ENCODE assay signal across 1 cellular context in the genomic region with DNA sequence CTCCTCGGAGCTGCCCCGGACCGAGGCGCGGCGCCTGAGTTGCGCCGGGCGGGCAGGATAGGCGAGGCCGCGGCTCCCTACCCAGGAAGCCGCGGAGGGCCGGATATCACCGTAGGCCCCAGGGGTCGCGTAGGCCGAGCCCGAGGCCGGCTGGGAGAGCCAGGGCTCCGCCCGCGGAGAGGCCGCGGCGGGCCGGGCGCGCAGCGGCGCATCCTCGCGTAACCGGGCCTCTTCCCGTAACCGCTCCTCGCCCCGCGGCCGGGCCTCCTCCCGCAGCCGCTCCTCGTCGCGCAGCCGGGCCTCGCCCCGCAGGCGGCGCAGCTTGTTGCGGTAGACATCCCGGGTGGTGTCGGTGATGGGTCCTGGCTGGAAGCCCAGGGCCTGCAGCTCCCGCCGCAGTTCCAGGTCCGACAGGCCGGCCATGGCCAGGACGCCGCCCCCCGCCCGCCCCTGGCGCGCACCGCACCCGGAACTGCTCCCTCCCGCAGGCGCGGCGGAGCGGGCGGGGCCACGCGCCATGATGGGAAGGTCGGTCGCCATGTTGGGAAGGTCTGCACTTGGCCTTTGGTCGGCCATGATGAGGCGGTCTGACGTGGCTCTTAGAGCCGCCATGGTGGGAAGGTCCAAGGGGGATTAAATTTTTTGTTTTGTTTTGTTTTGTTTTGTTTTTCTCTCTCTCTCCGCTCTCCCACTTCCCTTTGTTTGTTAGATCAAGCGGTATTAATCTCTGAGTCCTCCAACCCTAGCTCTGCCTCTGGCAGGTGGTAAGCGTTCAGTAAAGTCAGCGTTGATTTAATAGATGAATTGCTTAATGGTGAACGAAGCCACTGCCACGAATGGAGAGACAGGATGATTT.
A peak's percentile ranks its signal among the peaks of the same experiment; 100 is the strongest.
TF ChIP-seq lines count a peak whose summit lies in the region.

A gene (minus strand): TSS at position 437 of the 856 bp plus-strand sequence. CDS start 14 bp downstream, at position 423.

TF ChIP-seq in HepG2, 621 proteins besides CTCF, POLR2A, EP300 and RAD21 (continued from another document and continues in another):
- TF ChIP-seq, protein P1, sequence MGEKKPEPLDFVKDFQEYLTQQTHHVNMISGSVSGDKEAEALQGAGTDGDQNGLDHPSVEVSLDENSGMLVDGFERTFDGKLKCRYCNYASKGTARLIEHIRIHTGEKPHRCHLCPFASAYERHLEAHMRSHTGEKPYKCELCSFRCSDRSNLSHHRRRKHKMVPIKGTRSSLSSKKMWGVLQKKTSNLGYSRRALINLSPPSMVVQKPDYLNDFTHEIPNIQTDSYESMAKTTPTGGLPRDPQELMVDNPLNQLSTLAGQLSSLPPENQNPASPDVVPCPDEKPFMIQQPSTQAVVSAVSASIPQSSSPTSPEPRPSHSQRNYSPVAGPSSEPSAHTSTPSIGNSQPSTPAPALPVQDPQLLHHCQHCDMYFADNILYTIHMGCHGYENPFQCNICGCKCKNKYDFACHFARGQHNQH (CRISPR knock-in tag; IDR thresholded peaks at IDR 0.05), result peak; percentile 95; the same call in 1 of the 2 replicates
- TF ChIP-seq, protein P2, sequence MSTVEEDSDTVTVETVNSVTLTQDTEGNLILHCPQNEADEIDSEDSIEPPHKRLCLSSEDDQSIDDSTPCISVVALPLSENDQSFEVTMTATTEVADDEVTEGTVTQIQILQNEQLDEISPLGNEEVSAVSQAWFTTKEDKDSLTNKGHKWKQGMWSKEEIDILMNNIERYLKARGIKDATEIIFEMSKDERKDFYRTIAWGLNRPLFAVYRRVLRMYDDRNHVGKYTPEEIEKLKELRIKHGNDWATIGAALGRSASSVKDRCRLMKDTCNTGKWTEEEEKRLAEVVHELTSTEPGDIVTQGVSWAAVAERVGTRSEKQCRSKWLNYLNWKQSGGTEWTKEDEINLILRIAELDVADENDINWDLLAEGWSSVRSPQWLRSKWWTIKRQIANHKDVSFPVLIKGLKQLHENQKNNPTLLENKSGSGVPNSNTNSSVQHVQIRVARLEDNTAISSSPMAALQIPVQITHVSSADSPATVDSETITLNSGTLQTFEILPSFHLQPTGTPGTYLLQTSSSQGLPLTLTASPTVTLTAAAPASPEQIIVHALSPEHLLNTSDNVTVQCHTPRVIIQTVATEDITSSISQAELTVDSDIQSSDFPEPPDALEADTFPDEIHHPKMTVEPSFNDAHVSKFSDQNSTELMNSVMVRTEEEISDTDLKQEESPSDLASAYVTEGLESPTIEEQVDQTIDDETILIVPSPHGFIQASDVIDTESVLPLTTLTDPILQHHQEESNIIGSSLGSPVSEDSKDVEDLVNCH (CRISPR knock-in tag; IDR thresholded peaks at IDR 0.05), result no peak
- TF ChIP-seq MAFK (conservative IDR thresholded peaks at IDR 0.05 in 1 of 2, IDR thresholded peaks at IDR 0.05 in 1 of 2; ENCODE audit: low read length in 2 of 2) (no peak), MXD4 (CRISPR knock-in tag; IDR thresholded peaks at IDR 0.05) (peak; percentile 78), NKX3-1 (CRISPR knock-in tag; IDR thresholded peaks at IDR 0.05) (no peak), PRPF4 (IDR thresholded peaks at IDR 0.05; ENCODE audit: low read depth, low read length, poor library complexity, severe bottlenecking) (peak; percentile 16), ZNF713 (CRISPR knock-in tag; IDR thresholded peaks at IDR 0.05) (0 out of 2 replicates have a peak, but pooled peaks have one; percentile 23), ZNF577 (CRISPR knock-in tag; IDR thresholded peaks at IDR 0.05; ENCODE audit: borderline replicate concordance, low read depth) (0 out of 2 replicates have a peak, but pooled peaks have one; percentile 30), GFI1 (CRISPR knock-in tag; IDR thresholded peaks at IDR 0.05; ENCODE audit: borderline replicate concordance) (no peak), GTF3A (CRISPR knock-in tag; conservative IDR thresholded peaks at IDR 0.05) (peak; percentile 84; the same call in 1 of the 2 replicates), ARID2 (CRISPR knock-in tag; IDR thresholded peaks at IDR 0.05; ENCODE audit: borderline replicate concordance) (no peak), GABPA (IDR thresholded peaks at IDR 0.05; ENCODE audit: low read depth, low read length) (peak; percentile 89), GABPA (CRISPR knock-in tag; IDR thresholded peaks at IDR 0.05; ENCODE audit: low read depth) (peak; percentile 91), ZNF749 (CRISPR knock-in tag; IDR thresholded peaks at IDR 0.05; ENCODE audit: borderline replicate concordance) (peak; percentile 81; the same call in 1 of the 2 replicates), ZNF550 (CRISPR knock-in tag; IDR thresholded peaks at IDR 0.05; ENCODE audit: borderline replicate concordance) (0 out of 2 replicates have a peak, but pooled peaks have one; percentile 85), NRL (CRISPR knock-in tag; IDR thresholded peaks at IDR 0.05; ENCODE audit: borderline replicate concordance) (no peak), RXRA (CRISPR knock-in tag; IDR thresholded peaks at IDR 0.05) (no peak; the same call in 1 of the 2 replicates), RFX1 (IDR thresholded peaks at IDR 0.05) (no peak), CBX2 (IDR thresholded peaks at IDR 0.05; ENCODE audit: low read depth, low read length) (no peak), CBX2 (CRISPR knock-in tag; IDR thresholded peaks at IDR 0.05; ENCODE audit: low read depth) (no peak), KDM5A (IDR thresholded peaks at IDR 0.05; ENCODE audit: borderline replicate concordance, low read length) (no peak), HOXA7 (CRISPR knock-in tag; IDR thresholded peaks at IDR 0.05) (no peak; the same call in 1 of the 2 replicates), ZNF274 (CRISPR knock-in tag; IDR thresholded peaks at IDR 0.05) (no peak; the same call in 1 of the 2 replicates), FOXK1 (CRISPR knock-in tag; IDR thresholded peaks at IDR 0.05; ENCODE audit: borderline replicate concordance, low read depth) (peak; percentile 86; the same call in 1 of the 2 replicates), ETV5 (CRISPR knock-in tag; IDR thresholded peaks at IDR 0.05; ENCODE audit: borderline replicate concordance) (peak; percentile 83; the same call in 1 of the 2 replicates), ERF (CRISPR knock-in tag; IDR thresholded peaks at IDR 0.05) (peak; percentile 95), SETDB1 (CRISPR knock-in tag; IDR thresholded peaks at IDR 0.05; ENCODE audit: borderline replicate concordance) (no peak), ZNF138 (CRISPR knock-in tag; IDR thresholded peaks at IDR 0.05; ENCODE audit: low read depth) (0 out of 2 replicates have a peak, but pooled peaks have one; percentile 71), ATM (IDR thresholded peaks at IDR 0.05; ENCODE audit: borderline replicate concordance) (no peak), KMT2A (CRISPR knock-in tag; IDR thresholded peaks at IDR 0.05) (peak; percentile 46; the same call in 1 of the 2 replicates), ZSCAN21 (CRISPR knock-in tag; IDR thresholded peaks at IDR 0.05; ENCODE audit: borderline replicate concordance) (peak; percentile 94; the same call in 1 of the 2 replicates), ZNF510 (CRISPR knock-in tag; IDR thresholded peaks at IDR 0.05; ENCODE audit: low read depth) (no peak), AGO1 (IDR thresholded peaks at IDR 0.05; ENCODE audit: low read depth, low read length, poor library complexity, severe bottlenecking) (no peak), ZNF572 (CRISPR knock-in tag; IDR thresholded peaks at IDR 0.05) (no peak)
- TF ChIP-seq, protein P3, sequence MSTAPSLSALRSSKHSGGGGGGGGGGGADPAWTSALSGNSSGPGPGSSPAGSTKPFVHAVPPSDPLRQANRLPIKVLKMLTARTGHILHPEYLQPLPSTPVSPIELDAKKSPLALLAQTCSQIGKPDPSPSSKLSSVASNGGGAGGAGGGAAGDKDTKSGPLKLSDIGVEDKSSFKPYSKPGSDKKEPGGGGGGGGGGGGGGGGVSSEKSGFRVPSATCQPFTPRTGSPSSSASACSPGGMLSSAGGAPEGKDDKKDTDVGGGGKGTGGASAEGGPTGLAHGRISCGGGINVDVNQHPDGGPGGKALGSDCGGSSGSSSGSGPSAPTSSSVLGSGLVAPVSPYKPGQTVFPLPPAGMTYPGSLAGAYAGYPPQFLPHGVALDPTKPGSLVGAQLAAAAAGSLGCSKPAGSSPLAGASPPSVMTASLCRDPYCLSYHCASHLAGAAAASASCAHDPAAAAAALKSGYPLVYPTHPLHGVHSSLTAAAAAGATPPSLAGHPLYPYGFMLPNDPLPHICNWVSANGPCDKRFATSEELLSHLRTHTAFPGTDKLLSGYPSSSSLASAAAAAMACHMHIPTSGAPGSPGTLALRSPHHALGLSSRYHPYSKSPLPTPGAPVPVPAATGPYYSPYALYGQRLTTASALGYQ (CRISPR knock-in tag; IDR thresholded peaks at IDR 0.05), result peak; percentile 86; the same call in 1 of the 2 replicates
- TF ChIP-seq, protein P4, sequence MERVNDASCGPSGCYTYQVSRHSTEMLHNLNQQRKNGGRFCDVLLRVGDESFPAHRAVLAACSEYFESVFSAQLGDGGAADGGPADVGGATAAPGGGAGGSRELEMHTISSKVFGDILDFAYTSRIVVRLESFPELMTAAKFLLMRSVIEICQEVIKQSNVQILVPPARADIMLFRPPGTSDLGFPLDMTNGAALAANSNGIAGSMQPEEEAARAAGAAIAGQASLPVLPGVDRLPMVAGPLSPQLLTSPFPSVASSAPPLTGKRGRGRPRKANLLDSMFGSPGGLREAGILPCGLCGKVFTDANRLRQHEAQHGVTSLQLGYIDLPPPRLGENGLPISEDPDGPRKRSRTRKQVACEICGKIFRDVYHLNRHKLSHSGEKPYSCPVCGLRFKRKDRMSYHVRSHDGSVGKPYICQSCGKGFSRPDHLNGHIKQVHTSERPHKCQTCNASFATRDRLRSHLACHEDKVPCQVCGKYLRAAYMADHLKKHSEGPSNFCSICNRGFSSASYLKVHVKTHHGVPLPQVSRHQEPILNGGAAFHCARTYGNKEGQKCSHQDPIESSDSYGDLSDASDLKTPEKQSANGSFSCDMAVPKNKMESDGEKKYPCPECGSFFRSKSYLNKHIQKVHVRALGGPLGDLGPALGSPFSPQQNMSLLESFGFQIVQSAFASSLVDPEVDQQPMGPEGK (CRISPR knock-in tag; IDR thresholded peaks at IDR 0.05), result peak; percentile 96
- TF ChIP-seq, protein P5, sequence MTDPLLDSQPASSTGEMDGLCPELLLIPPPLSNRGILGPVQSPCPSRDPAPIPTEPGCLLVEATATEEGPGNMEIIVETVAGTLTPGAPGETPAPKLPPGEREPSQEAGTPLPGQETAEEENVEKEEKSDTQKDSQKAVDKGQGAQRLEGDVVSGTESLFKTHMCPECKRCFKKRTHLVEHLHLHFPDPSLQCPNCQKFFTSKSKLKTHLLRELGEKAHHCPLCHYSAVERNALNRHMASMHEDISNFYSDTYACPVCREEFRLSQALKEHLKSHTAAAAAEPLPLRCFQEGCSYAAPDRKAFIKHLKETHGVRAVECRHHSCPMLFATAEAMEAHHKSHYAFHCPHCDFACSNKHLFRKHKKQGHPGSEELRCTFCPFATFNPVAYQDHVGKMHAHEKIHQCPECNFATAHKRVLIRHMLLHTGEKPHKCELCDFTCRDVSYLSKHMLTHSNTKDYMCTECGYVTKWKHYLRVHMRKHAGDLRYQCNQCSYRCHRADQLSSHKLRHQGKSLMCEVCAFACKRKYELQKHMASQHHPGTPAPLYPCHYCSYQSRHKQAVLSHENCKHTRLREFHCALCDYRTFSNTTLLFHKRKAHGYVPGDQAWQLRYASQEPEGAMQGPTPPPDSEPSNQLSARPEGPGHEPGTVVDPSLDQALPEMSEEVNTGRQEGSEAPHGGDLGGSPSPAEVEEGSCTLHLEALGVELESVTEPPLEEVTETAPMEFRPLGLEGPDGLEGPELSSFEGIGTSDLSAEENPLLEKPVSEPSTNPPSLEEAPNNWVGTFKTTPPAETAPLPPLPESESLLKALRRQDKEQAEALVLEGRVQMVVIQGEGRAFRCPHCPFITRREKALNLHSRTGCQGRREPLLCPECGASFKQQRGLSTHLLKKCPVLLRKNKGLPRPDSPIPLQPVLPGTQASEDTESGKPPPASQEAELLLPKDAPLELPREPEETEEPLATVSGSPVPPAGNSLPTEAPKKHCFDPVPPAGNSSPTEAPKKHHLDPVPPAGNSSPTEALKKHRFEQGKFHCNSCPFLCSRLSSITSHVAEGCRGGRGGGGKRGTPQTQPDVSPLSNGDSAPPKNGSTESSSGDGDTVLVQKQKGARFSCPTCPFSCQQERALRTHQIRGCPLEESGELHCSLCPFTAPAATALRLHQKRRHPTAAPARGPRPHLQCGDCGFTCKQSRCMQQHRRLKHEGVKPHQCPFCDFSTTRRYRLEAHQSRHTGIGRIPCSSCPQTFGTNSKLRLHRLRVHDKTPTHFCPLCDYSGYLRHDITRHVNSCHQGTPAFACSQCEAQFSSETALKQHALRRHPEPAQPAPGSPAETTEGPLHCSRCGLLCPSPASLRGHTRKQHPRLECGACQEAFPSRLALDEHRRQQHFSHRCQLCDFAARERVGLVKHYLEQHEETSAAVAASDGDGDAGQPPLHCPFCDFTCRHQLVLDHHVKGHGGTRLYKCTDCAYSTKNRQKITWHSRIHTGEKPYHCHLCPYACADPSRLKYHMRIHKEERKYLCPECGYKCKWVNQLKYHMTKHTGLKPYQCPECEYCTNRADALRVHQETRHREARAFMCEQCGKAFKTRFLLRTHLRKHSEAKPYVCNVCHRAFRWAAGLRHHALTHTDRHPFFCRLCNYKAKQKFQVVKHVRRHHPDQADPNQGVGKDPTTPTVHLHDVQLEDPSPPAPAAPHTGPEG (CRISPR knock-in tag; IDR thresholded peaks at IDR 0.05), result peak; percentile 90; the same call in 1 of the 2 replicates
- TF ChIP-seq, protein P6, sequence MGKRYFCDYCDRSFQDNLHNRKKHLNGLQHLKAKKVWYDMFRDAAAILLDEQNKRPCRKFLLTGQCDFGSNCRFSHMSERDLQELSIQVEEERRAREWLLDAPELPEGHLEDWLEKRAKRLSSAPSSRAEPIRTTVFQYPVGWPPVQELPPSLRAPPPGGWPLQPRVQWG (CRISPR knock-in tag; IDR thresholded peaks at IDR 0.05; ENCODE audit: borderline replicate concordance, low read depth), result 0 out of 2 replicates have a peak, but pooled peaks have one; percentile 50
- TF ChIP-seq, protein P7, sequence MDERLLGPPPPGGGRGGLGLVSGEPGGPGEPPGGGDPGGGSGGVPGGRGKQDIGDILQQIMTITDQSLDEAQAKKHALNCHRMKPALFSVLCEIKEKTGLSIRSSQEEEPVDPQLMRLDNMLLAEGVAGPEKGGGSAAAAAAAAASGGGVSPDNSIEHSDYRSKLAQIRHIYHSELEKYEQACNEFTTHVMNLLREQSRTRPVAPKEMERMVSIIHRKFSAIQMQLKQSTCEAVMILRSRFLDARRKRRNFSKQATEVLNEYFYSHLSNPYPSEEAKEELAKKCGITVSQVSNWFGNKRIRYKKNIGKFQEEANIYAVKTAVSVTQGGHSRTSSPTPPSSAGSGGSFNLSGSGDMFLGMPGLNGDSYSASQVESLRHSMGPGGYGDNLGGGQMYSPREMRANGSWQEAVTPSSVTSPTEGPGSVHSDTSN (CRISPR knock-in tag; IDR thresholded peaks at IDR 0.05), result no peak
- TF ChIP-seq, protein P8, sequence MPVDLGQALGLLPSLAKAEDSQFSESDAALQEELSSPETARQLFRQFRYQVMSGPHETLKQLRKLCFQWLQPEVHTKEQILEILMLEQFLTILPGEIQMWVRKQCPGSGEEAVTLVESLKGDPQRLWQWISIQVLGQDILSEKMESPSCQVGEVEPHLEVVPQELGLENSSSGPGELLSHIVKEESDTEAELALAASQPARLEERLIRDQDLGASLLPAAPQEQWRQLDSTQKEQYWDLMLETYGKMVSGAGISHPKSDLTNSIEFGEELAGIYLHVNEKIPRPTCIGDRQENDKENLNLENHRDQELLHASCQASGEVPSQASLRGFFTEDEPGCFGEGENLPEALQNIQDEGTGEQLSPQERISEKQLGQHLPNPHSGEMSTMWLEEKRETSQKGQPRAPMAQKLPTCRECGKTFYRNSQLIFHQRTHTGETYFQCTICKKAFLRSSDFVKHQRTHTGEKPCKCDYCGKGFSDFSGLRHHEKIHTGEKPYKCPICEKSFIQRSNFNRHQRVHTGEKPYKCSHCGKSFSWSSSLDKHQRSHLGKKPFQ (CRISPR knock-in tag; IDR thresholded peaks at IDR 0.05; ENCODE audit: insufficient replicate concordance), result peak; percentile 80
